In the genomic region with DNA sequence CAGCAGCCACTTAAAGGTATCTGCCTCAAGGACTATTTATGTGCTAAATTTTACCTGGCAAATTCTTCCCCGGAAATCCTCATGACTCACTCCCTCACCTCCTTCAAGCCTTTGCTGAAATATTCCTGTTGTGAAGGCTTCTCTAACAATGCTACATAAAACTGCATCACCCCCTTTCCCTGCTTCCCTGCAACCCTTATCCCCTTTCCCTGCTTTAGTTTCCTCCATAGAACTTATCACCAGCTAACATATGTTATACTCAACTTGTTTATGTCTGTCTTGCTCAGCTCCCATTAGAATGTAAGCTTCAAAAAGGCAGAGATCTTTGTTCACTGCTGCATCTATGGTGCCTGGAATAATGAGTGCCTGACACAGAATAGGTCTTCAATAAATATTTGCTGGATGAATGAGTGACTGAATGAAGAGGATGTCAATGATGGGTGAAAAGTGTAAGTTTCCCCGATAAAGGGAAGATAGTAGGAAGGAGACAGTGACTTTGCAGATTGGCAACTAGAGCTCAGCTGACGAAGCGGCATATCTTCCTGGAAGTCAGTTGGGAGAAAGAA, we compare ENCODE assay signal across 16 cellular contexts. TPM values are rescaled to one million over a fixed set of nuclear protein-coding genes. Genes with fewer than 3 reads are reported as not detected.
"Had no signal": no experiment of that assay in that cellular context is flagged by ENCODE, and none has a peak within 500 bp of the region (broad histone marks: within the 10 kb centered on the region; RNA-seq: fewer than 3 reads in every experiment).

No MANE protein-coding gene starts in this region.

- ATAC-seq: heart left ventricle, sciatic nerve had no signal

- H3K4me3 Mint-ChIP-seq: naive B cell had no signal

- H3K4me3 ChIP-seq: heart left ventricle, lung, ovary, thyroid gland had no signal

- H3K36me3 ChIP-seq: brain microvascular endothelial cell, heart left ventricle, ovary, thyroid gland had no signal

- H3K36me3 Mint-ChIP-seq: naive B cell had no signal

- FAIRE-seq: frontal cortex, urothelium cell line had no signal

- H3K27ac ChIP-seq: brain microvascular endothelial cell, heart left ventricle, ovary, thyroid gland had no signal

- H3K27ac Mint-ChIP-seq: naive B cell had no signal

- H3K9me3 Mint-ChIP-seq: naive B cell had no signal

- H3K9me3 ChIP-seq: heart left ventricle, ovary, thyroid gland had no signal

- DNase-seq: activated CD4-positive, CD25-positive, alpha-beta regulatory T cell treated with anti-CD3 and anti-CD28 coated beads, Interleukin-2, amount 50 U/mL, for 72 hours; activated naive CD4-positive, alpha-beta T cell treated with Interleukin-2 at 50 U/mL for 16 hours; anterior cingulate cortex; brain microvascular endothelial cell; heart left ventricle; naive B cell; ovary; stimulated activated CD4-positive, alpha-beta T cell treated with anti-CD3 and anti-CD28 coated beads, Interleukin-2, amount 100 ng/mL, for 24 hours; thyroid gland had no signal

- H3K27me3 ChIP-seq: brain microvascular endothelial cell, heart left ventricle, ovary, thyroid gland had no signal

RNA-seq across cellular contexts. Expression of gene ZNF366, which starts 54.3 kb away (rescaled TPM):
- total RNA-seq: activated CD8-positive, alpha-beta memory T cell treated with anti-CD3 and anti-CD28 coated beads for 36 hours; fibroblast of lung; T-helper 2 cell treated with Interferon-gamma antibody and Interleukin-4, amounts not matched to agents 100 ng/mL and 5 ng/mL, for 36 hours had no signal
- polyA plus RNA-seq: fibroblast of lung had no signal
